15 cellular contexts compared by ENCODE assay signal in genomic region chr9:89440046-89440445, GRCh38. TPM values are rescaled to one million over a fixed set of nuclear protein-coding genes. Genes with fewer than 3 reads are reported as not detected.
DNase-seq lines count a peak whose midpoint lies in the region; FAIRE-seq and TF ChIP-seq lines count a peak whose summit lies in the region.
"Had no signal": no experiment of that assay in that cellular context is flagged by ENCODE, and none has a peak within 500 bp of the region (broad histone marks: within the 10 kb centered on the region; RNA-seq: fewer than 3 reads in every experiment).

No MANE protein-coding gene starts in this region.

- CTCF ChIA-PET in CD4-positive, alpha-beta memory T cell (lab: Charles Lee; ENCODE audit: partially characterized antibody) = interaction anchor here (0.9 to 3.4 kb wide), 5 partner anchors 11 to 109 kb away, joined by 3 to 22 read pairs (median 3); no protein-coding TSS in a partner anchor

- peak overlapping the region; percentile 50 for H3K27ac ChIP-seq in CD4-positive, alpha-beta memory T cell (ENCODE audit: low read depth, low read length)
- peak overlapping the region; percentile 34 to 78 for H3K27ac ChIP-seq in prostate gland
- H3K27ac ChIP-seq: gastroesophageal sphincter, right lobe of liver, testis had no signal

- no peaks in the 10 kb centered on the region for H3K27me3 ChIP-seq in CD4-positive, alpha-beta memory T cell (ENCODE audit: insufficient read depth, low read length)
- H3K27me3 ChIP-seq in prostate gland (replicated peaks; ENCODE audit: insufficient read depth) = no peaks in the 10 kb centered on the region
- H3K27me3 ChIP-seq: gastroesophageal sphincter, right lobe of liver, testis had no signal

- FAIRE-seq in HTR-8/SVneo (lab: Jason Lieb, UNC) = no peak

- peaks cover 65 to 95% (median 86%) of the 10 kb centered on the region in 4 donors for H3K4me1 Mint-ChIP-seq in CD4-positive, alpha-beta memory T cell
- peaks cover 88% of the 10 kb centered on the region for H3K4me1 Mint-ChIP-seq in dendritic cell treated with granulocyte-macrophage colony-stimulating factor and Interleukin-4, amounts not matched to agents 40 ng/mL and 50 ng/mL, for 4 days (ENCODE audit: low read depth)

- H3K9me3 ChIP-seq in CD4-positive, alpha-beta memory T cell (ENCODE audit: control insufficient read depth in 1 of 2, low read length in 2 of 2) = no peaks in the 10 kb centered on the region
- no peaks in the 10 kb centered on the region for H3K9me3 ChIP-seq in prostate gland
- H3K9me3 ChIP-seq: gastroesophageal sphincter, right lobe of liver, testis had no signal

- no peak overlapping the region for H3K4me3 ChIP-seq in CD4-positive, alpha-beta memory T cell (ENCODE audit: low read length in 2 of 2)
- H3K4me3 ChIP-seq in NB4 (ENCODE audit: low read depth, low read length) = peak overlapping the region; percentile 13
- H3K4me3 ChIP-seq in prostate gland = no peak overlapping the region
- no peak overlapping the region for H3K4me3 ChIP-seq in foreskin fibroblast (ENCODE audit: low read depth in 1 of 2, low read length in 2 of 2)
- H3K4me3 ChIP-seq: gastroesophageal sphincter, right lobe of liver, testis had no signal

- no peak for DNase-seq in CD4-positive, alpha-beta memory T cell
- DNase-seq in NB4 (ENCODE audit: low read depth) = no peak
- no peak for DNase-seq in prostate gland (ENCODE audit: low spot score)
- no peak for DNase-seq in foreskin fibroblast
- no peak for DNase-seq in HTR-8/SVneo (ENCODE audit: insufficient read length, low spot score)
- no peak for DNase-seq in activated CD8-positive, alpha-beta memory T cell treated with anti-CD3 and anti-CD28 coated beads for 24 hours
- DNase-seq in NCI-H2196 treated with DMSO at 0.1 percent for 48 hours (lab: John Stamatoyannopoulos, UW; ENCODE audit: unreplicated experiment) = no peak
- DNase-seq: amniotic stem cell, COR-L47, islet precursor cell had no signal

- TF ChIP-seq POLR2A in NB4 (IDR thresholded peaks at IDR 0.05; ENCODE audit: extremely low read depth, insufficient read length) (no peak), prostate gland (IDR thresholded peaks at IDR 0.05) (no peak)

- H3K9me3 Mint-ChIP-seq in CD4-positive, alpha-beta memory T cell = no peaks in the 10 kb centered on the region
- H3K9me3 Mint-ChIP-seq in dendritic cell treated with granulocyte-macrophage colony-stimulating factor and Interleukin-4, amounts not matched to agents 40 ng/mL and 50 ng/mL, for 4 days = no peaks in the 10 kb centered on the region
- H3K9me3 Mint-ChIP-seq: nephron had no signal

- H3K4me3 Mint-ChIP-seq in CD4-positive, alpha-beta memory T cell = peak overlapping the region in 7 of 8 donors; percentile 42 to 80 (median 66)
- peak overlapping the region; percentile 32 for H3K4me3 Mint-ChIP-seq in dendritic cell treated with granulocyte-macrophage colony-stimulating factor and Interleukin-4, amounts not matched to agents 40 ng/mL and 50 ng/mL, for 4 days
- H3K4me3 Mint-ChIP-seq: nephron had no signal

- H3K36me3 Mint-ChIP-seq in CD4-positive, alpha-beta memory T cell = peaks cover 13 to 64% of the 10 kb centered on the region in 2 donors
- H3K36me3 Mint-ChIP-seq in dendritic cell treated with granulocyte-macrophage colony-stimulating factor and Interleukin-4, amounts not matched to agents 40 ng/mL and 50 ng/mL, for 4 days (ENCODE audit: low read depth) = peaks cover 23% of the 10 kb centered on the region

- TF ChIP-seq CTCF in NB4 (IDR thresholded peaks at IDR 0.05; ENCODE audit: low read depth, low read length) = no peak
- no peak for TF ChIP-seq CTCF in prostate gland (IDR thresholded peaks at IDR 0.05)
- TF ChIP-seq CTCF in foreskin fibroblast (IDR thresholded peaks at IDR 0.05; ENCODE audit: low read depth, low read length) = no peak

- intact Hi-C loops in CD4-positive, alpha-beta memory T cell (cut with micrococcal nuclease) = loop anchor here (2.0 kb wide), 1 partner anchor 17 kb away; no protein-coding TSS in a partner anchor
- intact Hi-C loops in dendritic cell treated with granulocyte-macrophage colony-stimulating factor and Interleukin-4, amounts not matched to agents 40 ng/mL and 50 ng/mL, for 4 days (cut with micrococcal nuclease) = loop anchor here (1.0 to 10.0 kb wide), 3 partner anchors 18 to 55 kb away; partner anchors contain the start of gene SEMA4D
- intact Hi-C loops in prostate gland (cut with DNase I) = no loop called here

- peak overlapping the region; percentile 90 to 95 (median 93) for H3K27ac Mint-ChIP-seq in CD4-positive, alpha-beta memory T cell
- peak overlapping the region; percentile 91 for H3K27ac Mint-ChIP-seq in dendritic cell treated with granulocyte-macrophage colony-stimulating factor and Interleukin-4, amounts not matched to agents 40 ng/mL and 50 ng/mL, for 4 days

- peaks cover 22% of the 10 kb centered on the region for H3K36me3 ChIP-seq in CD4-positive, alpha-beta memory T cell (ENCODE audit: insufficient read depth, low read length)
- H3K36me3 ChIP-seq in prostate gland = no peaks in the 10 kb centered on the region
- H3K36me3 ChIP-seq: gastroesophageal sphincter, right lobe of liver had no signal

- H3K27me3 Mint-ChIP-seq in CD4-positive, alpha-beta memory T cell = no peaks in the 10 kb centered on the region
- H3K27me3 Mint-ChIP-seq in dendritic cell treated with granulocyte-macrophage colony-stimulating factor and Interleukin-4, amounts not matched to agents 40 ng/mL and 50 ng/mL, for 4 days = no peaks in the 10 kb centered on the region

- peaks cover 99% of the 10 kb centered on the region for H3K4me1 ChIP-seq in CD4-positive, alpha-beta memory T cell (ENCODE audit: insufficient read depth, low read length)
- H3K4me1 ChIP-seq in prostate gland (replicated peaks) = peaks cover 57% of the 10 kb centered on the region
- H3K4me1 ChIP-seq: right lobe of liver had no signal

- POLR2A ChIA-PET in CD4-positive, alpha-beta memory T cell (lab: Charles Lee; ENCODE audit: partially characterized antibody) = interaction anchor here (1.0 to 7.1 kb wide), 11 partner anchors 9 to 109 kb away, joined by 3 to 52 read pairs (median 9); no protein-coding TSS in a partner anchor

- 79% methylated on average over 7 of the region's 8 CpGs for WGBS in prostate gland

RNA-seq across cellular contexts. Expression of gene SEMA4D, which starts 57.9 kb away (rescaled TPM):
- total RNA-seq in CD4-positive, alpha-beta memory T cell = 100 to 1,000 TPM; 393 to 410 TPM
- polyA plus RNA-seq in CD4-positive, alpha-beta memory T cell = 100 to 1,000 TPM in 1 of 2 donors, 10 to 100 TPM in 1; 49.5 to 166 TPM
- 10 to 100 TPM; 17.1 to 52.7 TPM for total RNA-seq in prostate gland

Comparison
In these comparisons a context has a peak if more than half of its experiments do, and no peak if none do; other contexts are left out.
1. RNA of gene SEMA4D, which starts 57.9 kb away (total RNA-seq): 393 to 410 TPM in CD4-positive, alpha-beta memory T cell; 17.1 to 52.7 TPM in prostate gland; every median in the first group is over 4 times any median in the second.